In the genomic region with DNA sequence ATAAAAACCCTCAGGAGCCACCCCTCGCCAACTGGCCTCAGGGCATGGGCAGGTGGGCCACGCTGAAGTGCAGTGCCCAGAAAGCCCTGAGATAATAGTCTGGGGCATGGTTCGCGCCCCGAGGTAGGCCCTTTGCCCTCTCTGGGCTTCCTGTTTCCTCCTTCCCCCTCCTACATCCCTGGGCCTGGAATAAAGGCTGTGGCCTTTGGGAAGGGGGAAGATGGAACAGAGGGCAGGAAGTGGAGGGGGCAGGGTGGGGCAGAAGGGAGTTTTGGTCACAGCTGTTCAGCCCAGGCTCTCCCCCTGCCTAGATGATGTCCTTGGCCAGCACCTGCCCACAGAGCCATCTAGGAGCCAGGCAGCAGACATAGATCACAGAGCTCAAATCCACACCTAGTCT, we compare ENCODE assay signal across 12 cellular contexts. TPM values are rescaled to one million over a fixed set of nuclear protein-coding genes. Genes with fewer than 3 reads are reported as not detected.
DNase-seq lines count a peak whose midpoint lies in the region; ATAC-seq, FAIRE-seq and TF ChIP-seq lines count a peak whose summit lies in the region.
"Had no signal": no experiment of that assay in that cellular context is flagged by ENCODE, and none has a peak within 500 bp of the region (broad histone marks: within the 10 kb centered on the region; RNA-seq: fewer than 3 reads in every experiment).

No MANE protein-coding gene starts in this region.

- TF ChIP-seq POLR2A in body of pancreas (IDR thresholded peaks at IDR 0.05): peak in 2 of 3 donors; percentile 29 to 53
- peak in 1 of 4 donors; percentile 11 for TF ChIP-seq POLR2A in upper lobe of left lung (IDR thresholded peaks at IDR 0.05)

- peaks cover 46% of the 10 kb centered on the region for H3K79me1 ChIP-seq in mesenchymal stem cell (replicated peaks; ENCODE audit: low read length, poor library complexity, severe bottlenecking)

- H3K4me2 ChIP-seq in mesenchymal stem cell (ENCODE audit: low read length, poor library complexity, severe bottlenecking): peak overlapping the region; percentile 12

- H3K9ac ChIP-seq in mesenchymal stem cell (ENCODE audit: low read length): no peak overlapping the region

- no peaks in the 10 kb centered on the region for H3K9me3 Mint-ChIP-seq in activated naive CD4-positive, alpha-beta T cell treated with anti-CD3 and anti-CD28 coated beads for 36 hours
- H3K9me3 Mint-ChIP-seq: activated T-cell treated with anti-CD3 and anti-CD28 coated beads, Interleukin-2, amount 50 U/mL, for 4 hours; CD8-positive, alpha-beta T cell had no signal

- ATAC-seq in body of pancreas: peak; percentile 43
- peak in 1 of 2 donors; percentile 0 for ATAC-seq in upper lobe of left lung (ENCODE audit: low FRiP score in 2 of 2)

- H3K9me3 ChIP-seq in body of pancreas (no peaks in the 10 kb centered on the region), mesenchymal stem cell (ENCODE audit: control insufficient read depth, low read length) (no peaks in the 10 kb centered on the region), upper lobe of left lung (no peaks in the 10 kb centered on the region)

- H3K4me3 ChIP-seq in body of pancreas (no peak overlapping the region), mesenchymal stem cell (ENCODE audit: insufficient read depth in 1 of 2, low read depth in 1 of 2, low read length in 2 of 2) (no peak overlapping the region), upper lobe of left lung (peak overlapping the region in 1 of 4 donors; percentile 10), brain microvascular endothelial cell (ENCODE audit: low read depth, low read length) (no peak overlapping the region)

- TF ChIP-seq EP300 in upper lobe of left lung (IDR thresholded peaks at IDR 0.05): no peak

- in situ Hi-C loops in brain microvascular endothelial cell (cut with HindIII; ENCODE audit: low pct_ligation_motif_present, low sequenced_read_pairs): no loop called here

- intact Hi-C loops in activated naive CD4-positive, alpha-beta T cell treated with anti-CD3 and anti-CD28 coated beads for 36 hours (cut with micrococcal nuclease): no loop called here
- intact Hi-C loops in body of pancreas (cut with DNase I): no loop called here

- no peak overlapping the region for H2BK12ac ChIP-seq in mesenchymal stem cell (ENCODE audit: low read length in 2 of 2)

- H3K27me3 Mint-ChIP-seq in activated naive CD4-positive, alpha-beta T cell treated with anti-CD3 and anti-CD28 coated beads for 36 hours (ENCODE audit: low read depth): no peaks in the 10 kb centered on the region

- FAIRE-seq in HTR-8/SVneo (lab: Jason Lieb, UNC): no peak

- no peak overlapping the region for H3K23ac ChIP-seq in mesenchymal stem cell (ENCODE audit: low read length in 2 of 2)

- peaks cover 51% of the 10 kb centered on the region for H3K4me1 Mint-ChIP-seq in activated naive CD4-positive, alpha-beta T cell treated with anti-CD3 and anti-CD28 coated beads for 36 hours (ENCODE audit: low read depth)

- no peak overlapping the region for H2AK5ac ChIP-seq in mesenchymal stem cell (ENCODE audit: low read length, severe bottlenecking)

- H3K36me3 ChIP-seq in body of pancreas (replicated peaks in 1 of 2; ENCODE audit: insufficient read depth in 1 of 2, low read depth in 2 of 2) (peaks cover 20 to 21% of the 10 kb centered on the region in 2 donors), mesenchymal stem cell (ENCODE audit: control insufficient read depth in 1 of 2, insufficient read depth in 2 of 2, low read depth in 1 of 2, low read length in 2 of 2) (peaks cover 71 to 80% of the 10 kb centered on the region in 2 experiments), upper lobe of left lung (peaks cover 24 to 97% (median 65%) of the 10 kb centered on the region in 4 donors), brain microvascular endothelial cell (replicated peaks) (peaks cover 63% of the 10 kb centered on the region)

- 12 to 27% methylated on average over 5 of the region's 5 CpGs for WGBS in body of pancreas, 2 donors
- WGBS in mesenchymal stem cell: 85% methylated on average over 2 of the region's 5 CpGs
- 47 to 53% methylated on average over 5 of the region's 5 CpGs for WGBS in upper lobe of left lung, 2 donors

- no peak overlapping the region for H2BK15ac ChIP-seq in mesenchymal stem cell (ENCODE audit: low read depth, poor library complexity, severe bottlenecking)

- no peak overlapping the region for H2AFZ ChIP-seq in mesenchymal stem cell (ENCODE audit: low read depth, low read length)

- no peak overlapping the region for H3K14ac ChIP-seq in mesenchymal stem cell (ENCODE audit: low read length in 2 of 2)

- no peak overlapping the region for H3K4me3 Mint-ChIP-seq in activated naive CD4-positive, alpha-beta T cell treated with anti-CD3 and anti-CD28 coated beads for 36 hours
- H3K4me3 Mint-ChIP-seq: activated T-cell treated with anti-CD3 and anti-CD28 coated beads, Interleukin-2, amount 50 U/mL, for 4 hours; CD8-positive, alpha-beta T cell had no signal

- no peak overlapping the region for H2BK5ac ChIP-seq in mesenchymal stem cell (ENCODE audit: low read depth, low read length, poor library complexity, severe bottlenecking)

- H3K4ac ChIP-seq in mesenchymal stem cell (ENCODE audit: low read depth in 1 of 2, low read length in 2 of 2): peak overlapping the region in 1 of 2 experiments; percentile 30

- no peak for TF ChIP-seq CTCF in body of pancreas (IDR thresholded peaks at IDR 0.05)
- no peak for TF ChIP-seq CTCF in upper lobe of left lung (IDR thresholded peaks at IDR 0.05)
- no peak for TF ChIP-seq CTCF in brain microvascular endothelial cell (IDR thresholded peaks at IDR 0.05; ENCODE audit: low read depth, low read length, missing control alignments)

- no peak for DNase-seq in activated naive CD4-positive, alpha-beta T cell treated with anti-CD3 and anti-CD28 coated beads for 36 hours
- no peak for DNase-seq in activated naive CD4-positive, alpha-beta T cell treated with Interleukin-2 at 50 U/mL for 16 hours
- peak in 3 of 4 donors; percentile 66 to 72 (median 67) for DNase-seq in body of pancreas
- DNase-seq in mesenchymal stem cell: no peak
- no peak for DNase-seq in upper lobe of left lung
- DNase-seq in HTR-8/SVneo (ENCODE audit: insufficient read length, low spot score): no peak
- no peak for DNase-seq in brain microvascular endothelial cell
- no peak for DNase-seq in pons (ENCODE audit: low spot score)
- DNase-seq: activated T-cell treated with anti-CD3 and anti-CD28 coated beads, Interleukin-2, amount 50 U/mL, for 4 hours; CD8-positive, alpha-beta T cell; effector CD4-positive, alpha-beta T cell; SIG-M5 had no signal

- H3K4me1 ChIP-seq in body of pancreas: peaks cover 67% of the 10 kb centered on the region
- peaks cover 28% of the 10 kb centered on the region for H3K4me1 ChIP-seq in mesenchymal stem cell (ENCODE audit: control insufficient read depth, insufficient read depth, low read depth, low read length)
- H3K4me1 ChIP-seq in upper lobe of left lung: peaks cover 65 to 83% (median 80%) of the 10 kb centered on the region in 4 donors

- no peak overlapping the region for H4K91ac ChIP-seq in mesenchymal stem cell (ENCODE audit: low read length)

- H3K18ac ChIP-seq in mesenchymal stem cell (ENCODE audit: low read depth in 1 of 2, low read length in 2 of 2): peak overlapping the region in 1 of 2 experiments; percentile 10

- CTCF ChIA-PET in activated naive CD4-positive, alpha-beta T cell treated with anti-CD3 and anti-CD28 coated beads for 36 hours (lab: Charles Lee): interaction anchor here (1.8 kb wide), 1 partner anchor 15 kb away, joined by 4 read pairs; no protein-coding TSS in a partner anchor

- no peak overlapping the region for H4K8ac ChIP-seq in mesenchymal stem cell (ENCODE audit: low read length)

- H3K27me3 ChIP-seq in body of pancreas (no peaks in the 10 kb centered on the region), mesenchymal stem cell (ENCODE audit: control insufficient read depth in 1 of 2, insufficient read depth in 1 of 2, low read length in 2 of 2) (no peaks in the 10 kb centered on the region), upper lobe of left lung (no peaks in the 10 kb centered on the region), brain microvascular endothelial cell (replicated peaks) (no peaks in the 10 kb centered on the region)

- peak overlapping the region; percentile 81 for H3K27ac Mint-ChIP-seq in activated naive CD4-positive, alpha-beta T cell treated with anti-CD3 and anti-CD28 coated beads for 36 hours

- H3K27ac ChIP-seq in body of pancreas: peak overlapping the region; percentile 93 to 97 (median 95)
- no peak overlapping the region for H3K27ac ChIP-seq in mesenchymal stem cell (ENCODE audit: low read length, poor library complexity, severe bottlenecking)
- peak overlapping the region; percentile 66 to 87 (median 78) for H3K27ac ChIP-seq in upper lobe of left lung
- no peak overlapping the region for H3K27ac ChIP-seq in brain microvascular endothelial cell

- H3K36me3 Mint-ChIP-seq in activated naive CD4-positive, alpha-beta T cell treated with anti-CD3 and anti-CD28 coated beads for 36 hours (ENCODE audit: low read depth): peaks cover 55% of the 10 kb centered on the region

- no peak overlapping the region for H2BK120ac ChIP-seq in mesenchymal stem cell (ENCODE audit: low read depth, low read length)

RNA-seq across cellular contexts. Expression of gene CSRNP1, which starts 11.3 kb away (rescaled TPM):
- 10 to 100 TPM; 66.5 to 71.0 TPM for total RNA-seq in activated naive CD4-positive, alpha-beta T cell treated with anti-CD3 and anti-CD28 coated beads for 36 hours
- total RNA-seq in body of pancreas: 10 to 100 TPM; 18.4 to 39.6 TPM
- polyA plus RNA-seq in mesenchymal stem cell (2013, experiment 1 of 2): 16.6 TPM
- 15.6 TPM for polyA plus RNA-seq in mesenchymal stem cell (2013, experiment 2 of 2)
- total RNA-seq in upper lobe of left lung: 100 to 1,000 TPM in 1 of 6 donors, 10 to 100 TPM in 5; 32.5 to 128 (median 82.4) TPM

RNA-seq across cellular contexts. Expression of gene TTC21A, which starts 34.6 kb away (rescaled TPM):
- total RNA-seq in activated naive CD4-positive, alpha-beta T cell treated with anti-CD3 and anti-CD28 coated beads for 36 hours: 1 to 10 TPM; 1.5 to 1.6 TPM
- total RNA-seq in body of pancreas (10 to 100 TPM in 1 of 2 donors, 1 to 10 TPM in 1; 6.7 to 46.5 TPM), upper lobe of left lung (10 to 100 TPM in 4 of 6 donors, 1 to 10 TPM in 2; 7.4 to 52.4 (median 14.3) TPM)
- polyA plus RNA-seq in mesenchymal stem cell (2013, experiment 1 of 2): 3.1 TPM
- 2.8 TPM for polyA plus RNA-seq in mesenchymal stem cell (2013, experiment 2 of 2)

RNA-seq across cellular contexts. Expression of gene GORASP1, which starts 34.6 kb away (rescaled TPM):
- 10 to 100 TPM; 19.0 to 21.8 TPM for total RNA-seq in activated naive CD4-positive, alpha-beta T cell treated with anti-CD3 and anti-CD28 coated beads for 36 hours
- 10 to 100 TPM; 38.4 to 53.1 TPM for total RNA-seq in body of pancreas
- 26.3 TPM for polyA plus RNA-seq in mesenchymal stem cell (2013, experiment 1 of 2)
- polyA plus RNA-seq in mesenchymal stem cell (2013, experiment 2 of 2): 24.9 TPM
- total RNA-seq in upper lobe of left lung: 10 to 100 TPM; 71.1 to 99.5 (median 79.8) TPM

RNA-seq across cellular contexts. Expression of gene XIRP1, which starts 50.3 kb away (rescaled TPM):
- total RNA-seq in activated naive CD4-positive, alpha-beta T cell treated with anti-CD3 and anti-CD28 coated beads for 36 hours: under 1 TPM; 0.62 to 0.72 TPM
- total RNA-seq in body of pancreas: not detected
- 0.08 TPM for polyA plus RNA-seq in mesenchymal stem cell (2013, experiment 1 of 2)
- 0.03 TPM for polyA plus RNA-seq in mesenchymal stem cell (2013, experiment 2 of 2)
- 1 to 10 TPM in 1 of 6 donors, under 1 TPM in 2, not detected in 3; 0.07 to 1.2 (median 0.10) TPM for total RNA-seq in upper lobe of left lung
- total RNA-seq: CD8-positive, alpha-beta T cell had no signal

Comparison
In these comparisons a context has a peak if more than half of its experiments do, and no peak if none do; other contexts are left out.
1. DNase-seq: peak in body of pancreas (3 of 4); none in activated naive CD4-positive, alpha-beta T cell treated with anti-CD3 and anti-CD28 coated beads for 36 hours (single experiment), activated naive CD4-positive, alpha-beta T cell treated with Interleukin-2 at 50 U/mL for 16 hours (single experiment), mesenchymal stem cell (single experiment), upper lobe of left lung (0 of 2), HTR-8/SVneo (single experiment), brain microvascular endothelial cell (single experiment) and pons (single experiment).
2. H3K27ac ChIP-seq: peak in body of pancreas (4 of 4) and upper lobe of left lung (4 of 4); none in mesenchymal stem cell (single experiment) and brain microvascular endothelial cell (single experiment).